23 cellular contexts compared by ENCODE assay signal in the genomic region with DNA sequence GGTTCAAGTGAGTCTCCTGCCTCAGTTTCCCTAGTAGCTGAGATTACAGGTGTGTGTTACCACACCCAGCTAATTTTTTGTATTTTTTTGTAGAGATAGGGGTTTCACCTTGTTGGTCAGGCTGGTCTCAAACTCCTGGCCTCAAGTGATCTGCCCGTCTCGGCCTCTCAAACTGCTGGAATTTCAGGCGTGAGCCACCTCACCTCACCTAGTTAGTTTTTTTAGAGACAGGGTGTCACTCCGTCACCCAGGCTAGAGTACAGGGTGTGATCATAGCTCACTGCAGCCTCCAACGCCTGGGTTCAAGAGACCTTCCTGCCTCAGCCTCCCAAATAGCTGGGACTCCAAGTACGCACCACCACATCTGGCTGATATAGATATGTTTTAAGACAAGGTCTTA. TPM values are rescaled to one million over a fixed set of nuclear protein-coding genes. Genes with fewer than 3 reads are reported as not detected.
DNase-seq lines count a peak whose midpoint lies in the region; ATAC-seq, FAIRE-seq and TF ChIP-seq lines count a peak whose summit lies in the region.
"Had no signal": no experiment of that assay in that cellular context is flagged by ENCODE, and none has a peak within 500 bp of the region (broad histone marks: within the 10 kb centered on the region; RNA-seq: fewer than 3 reads in every experiment).

No MANE protein-coding gene starts in this region.

- no peaks in the 10 kb centered on the region for H3K4me1 ChIP-seq in endodermal cell (ENCODE audit: control insufficient read depth, insufficient read depth, low read length)
- peaks cover 49 to 56% of the 10 kb centered on the region in 2 donors for H3K4me1 ChIP-seq in thyroid gland
- H3K4me1 ChIP-seq: BLaER1, Caco-2 had no signal

- peaks cover 5% of the 10 kb centered on the region for H3K4me1 Mint-ChIP-seq in endodermal cell

- H3K27ac Mint-ChIP-seq in endodermal cell, result no peak overlapping the region
- H3K27ac Mint-ChIP-seq: B cell; CD4-positive, CD25-positive, alpha-beta regulatory T cell; CD8-positive, alpha-beta T cell; GM23338; H9 had no signal

- TF ChIP-seq POLR2A in thyroid gland (IDR thresholded peaks at IDR 0.05), result no peak
- no peak for TF ChIP-seq POLR2A in GM12892 (IDR thresholded peaks at IDR 0.05; ENCODE audit: low read depth, low read length)

- peak; percentile 19 for DNase-seq in activated CD8-positive, alpha-beta memory T cell treated with anti-CD3 and anti-CD28 coated beads for 24 hours
- no peak for DNase-seq in activated CD8-positive, alpha-beta memory T cell treated with anti-CD3 and anti-CD28 coated beads, Interleukin-2, amount 50 U/mL, for 4 hours
- DNase-seq in activated CD8-positive, alpha-beta memory T cell treated with anti-CD3 and anti-CD28 coated beads, Interleukin-2, amount 50 U/mL, for 48 hours, result peak; percentile 23
- DNase-seq in endodermal cell, result peak; percentile 27
- peak; percentile 54 to 66 for DNase-seq in thyroid gland
- DNase-seq in GM12892 (ENCODE audit: insufficient read length), result no peak
- no peak for DNase-seq in HTR-8/SVneo (ENCODE audit: insufficient read length, low spot score)
- DNase-seq: Caco-2; CD4-positive, CD25-positive, alpha-beta regulatory T cell; EL; GDM1; H9 had no signal

- H3K27me3 Mint-ChIP-seq in endodermal cell (ENCODE audit: insufficient read depth), result no peaks in the 10 kb centered on the region
- H3K27me3 Mint-ChIP-seq: B cell; CD4-positive, CD25-positive, alpha-beta regulatory T cell had no signal

- no peaks in the 10 kb centered on the region for H3K9me3 ChIP-seq in endodermal cell (ENCODE audit: control insufficient read depth, low read length)
- no peaks in the 10 kb centered on the region for H3K9me3 ChIP-seq in thyroid gland
- H3K9me3 ChIP-seq: BLaER1, Caco-2 had no signal

- ATAC-seq in HG03280 (IDR thresholded peaks at IDR 0.05; ENCODE audit: unreplicated experiment), result no peak
- ATAC-seq: CD8-positive, alpha-beta T cell; GM12878; GM23338; HCT116 had no signal

- H3K9me3 Mint-ChIP-seq in endodermal cell, result peaks cover 1% of the 10 kb centered on the region
- H3K9me3 Mint-ChIP-seq: CD4-positive, CD25-positive, alpha-beta regulatory T cell; CD8-positive, alpha-beta T cell; GM23338; H9 had no signal

- no peak overlapping the region for H3K9ac ChIP-seq in endodermal cell (ENCODE audit: extremely low read depth, low read length, poor library complexity, severe bottlenecking)
- H3K9ac ChIP-seq: BLaER1 had no signal

- TF ChIP-seq CTCF in endodermal cell (conservative IDR thresholded peaks at IDR 0.05) (no peak), thyroid gland (IDR thresholded peaks at IDR 0.05) (no peak)

- H3K4me3 ChIP-seq in endodermal cell (ENCODE audit: low read length) (no peak overlapping the region), thyroid gland (replicated peaks in 1 of 3) (no peak overlapping the region)
- H3K4me3 ChIP-seq: BLaER1, GM12878, GM23338 had no signal

- H3K27ac ChIP-seq in endodermal cell (ENCODE audit: low read depth, low read length), result no peak overlapping the region
- peak overlapping the region; percentile 79 to 91 (median 81) for H3K27ac ChIP-seq in thyroid gland
- H3K27ac ChIP-seq: 22Rv1, BLaER1, C4-2B had no signal

- FAIRE-seq in GM12892 (lab: Jason Lieb, UNC), result no peak
- no peak for FAIRE-seq in HTR-8/SVneo (lab: Jason Lieb, UNC)
- FAIRE-seq: A204.1, GM12878, GM18507 had no signal

- H3K4me3 Mint-ChIP-seq in endodermal cell, result no peak overlapping the region
- H3K4me3 Mint-ChIP-seq: B cell; CD4-positive, CD25-positive, alpha-beta regulatory T cell; CD8-positive, alpha-beta T cell; GM23338; H9 had no signal

- no peaks in the 10 kb centered on the region for H3K36me3 Mint-ChIP-seq in endodermal cell (ENCODE audit: low read depth)

- H3K27me3 ChIP-seq in endodermal cell (ENCODE audit: control insufficient read depth, insufficient read depth, low read length, poor library complexity, severe bottlenecking), result peaks cover 2% of the 10 kb centered on the region
- H3K27me3 ChIP-seq in thyroid gland, result no peaks in the 10 kb centered on the region

- WGBS in endodermal cell (ENCODE audit: insufficient coverage in 1 of 2, insufficient read length in 1 of 2), 2 experiments, result 93 to 97% methylated on average over 5 to 6 of the region's 6 CpGs
- 41 to 66% methylated on average over 6 of the region's 6 CpGs for WGBS in thyroid gland, 2 donors

- no peaks in the 10 kb centered on the region for H3K36me3 ChIP-seq in endodermal cell (ENCODE audit: control insufficient read depth, insufficient read depth, low read length)
- no peaks in the 10 kb centered on the region for H3K36me3 ChIP-seq in thyroid gland
- H3K36me3 ChIP-seq: BLaER1 had no signal

- intact Hi-C loops in thyroid gland (cut with DNase I), result no loop called here

RNA-seq across cellular contexts. Expression of a gene that starts 22.9 kb away (rescaled TPM):
- total RNA-seq in endodermal cell (under 1 TPM; 0.58 to 0.79 TPM), thyroid gland (10 to 100 TPM; 16.9 to 33.0 (median 24.4) TPM)
- 0.46 TPM for polyA plus RNA-seq in endodermal cell (2013, experiment 1 of 2)
- polyA plus RNA-seq in endodermal cell (2013, experiment 2 of 2), result 0.50 TPM
- 4.7 TPM for polyA plus RNA-seq in GM12892 (2012; ENCODE audit: missing spikeins)
- polyA plus RNA-seq: GM23338 had no signal

RNA-seq across cellular contexts. Expression of a gene that starts 28.2 kb away (rescaled TPM):
- total RNA-seq in endodermal cell (100 to 1,000 TPM; 112 to 148 TPM), thyroid gland (100 to 1,000 TPM in 2 of 4 donors, 10 to 100 TPM in 2; 76.6 to 113 (median 93.4) TPM)
- polyA plus RNA-seq in endodermal cell (2013, experiment 1 of 2), result 172 TPM
- 168 TPM for polyA plus RNA-seq in endodermal cell (2013, experiment 2 of 2)
- polyA plus RNA-seq in GM12892 (2012; ENCODE audit: missing spikeins), result 64.4 TPM

Comparison
In these comparisons a context has a peak if more than half of its experiments do, and no peak if none do; other contexts are left out.
1. DNase-seq: peak in activated CD8-positive, alpha-beta memory T cell treated with anti-CD3 and anti-CD28 coated beads for 24 hours (single experiment), activated CD8-positive, alpha-beta memory T cell treated with anti-CD3 and anti-CD28 coated beads, Interleukin-2, amount 50 U/mL, for 48 hours (single experiment), endodermal cell (single experiment) and thyroid gland (2 of 2); none in activated CD8-positive, alpha-beta memory T cell treated with anti-CD3 and anti-CD28 coated beads, Interleukin-2, amount 50 U/mL, for 4 hours (single experiment), GM12892 (single experiment) and HTR-8/SVneo (single experiment).
2. RNA of a gene that starts 22.9 kb away (total RNA-seq): 16.9 to 33.0 TPM in thyroid gland; 0.58 to 0.79 TPM in endodermal cell; every median in the first group is over 10 times any median in the second.